ENCODE assay signal across 8 cellular contexts in genomic region chr22:29308791-29309262, GRCh38. TPM values are rescaled to one million over a fixed set of nuclear protein-coding genes. Genes with fewer than 3 reads are reported as not detected.
A peak's percentile ranks its signal among the peaks of the same experiment; 100 is the strongest.
DNase-seq lines count a peak whose midpoint lies in the region; ATAC-seq, FAIRE-seq and TF ChIP-seq lines count a peak whose summit lies in the region.

No MANE protein-coding gene starts in this region.

- no peak overlapping the region for H2AFZ ChIP-seq in Karpas-422 (ENCODE audit: low read length)
- no peak overlapping the region for H2AFZ ChIP-seq in trophoblast cell (ENCODE audit: insufficient read depth, low read length, poor library complexity)

- no peak overlapping the region for H3K18ac ChIP-seq in trophoblast cell (ENCODE audit: low read length)

- H3K79me1 ChIP-seq in trophoblast cell (ENCODE audit: low read length), result peaks cover 14% of the 10 kb centered on the region

- no CpG with 5 or more reads among the region's 13 CpGs for WGBS in trophoblast cell (ENCODE audit: extremely low coverage, insufficient coverage, insufficient read length)

- TF ChIP-seq POLR2A in H54 (IDR thresholded peaks at IDR 0.05; ENCODE audit: low read depth, low read length), result no peak
- no peak for TF ChIP-seq POLR2A in erythroblast (IDR thresholded peaks at IDR 0.05; ENCODE audit: low read length)

- no peaks in the 10 kb centered on the region for H3K36me3 Mint-ChIP-seq in T-helper 17 cell (ENCODE audit: low read depth)

- H3K27me3 ChIP-seq in skeletal muscle tissue (ENCODE audit: control insufficient read depth in 3 of 3, insufficient read depth in 3 of 3, low read length in 3 of 3) (peaks cover 8 to 32% (median 11%) of the 10 kb centered on the region in 3 donors), Karpas-422 (ENCODE audit: low read length) (no peaks in the 10 kb centered on the region), trophoblast cell (ENCODE audit: insufficient read depth, low read length) (peaks cover 7% of the 10 kb centered on the region)

- no peak overlapping the region for H2AK5ac ChIP-seq in trophoblast cell (ENCODE audit: low read length)

- no peak overlapping the region for H2BK12ac ChIP-seq in trophoblast cell (ENCODE audit: low read length)

- no peak overlapping the region for H2BK120ac ChIP-seq in trophoblast cell (ENCODE audit: insufficient read depth, low read length, poor library complexity)

- H3K9me3 ChIP-seq in T-helper 17 cell (ENCODE audit: control insufficient read depth, low read length, poor library complexity, severe bottlenecking) (no peaks in the 10 kb centered on the region), skeletal muscle tissue (ENCODE audit: control insufficient read depth in 3 of 3, low read length in 3 of 3) (no peaks in the 10 kb centered on the region), Karpas-422 (ENCODE audit: low read length) (no peaks in the 10 kb centered on the region), trophoblast cell (ENCODE audit: insufficient read depth, low read depth, low read length) (peaks cover 3% of the 10 kb centered on the region)

- H3K14ac ChIP-seq in trophoblast cell (ENCODE audit: low read length), result no peak overlapping the region

- H3K4me2 ChIP-seq in Karpas-422 (ENCODE audit: low read depth, low read length, poor library complexity, severe bottlenecking) (no peak overlapping the region), trophoblast cell (ENCODE audit: low read length) (no peak overlapping the region)

- H3K4me3 Mint-ChIP-seq in T-helper 17 cell, result peak overlapping the region; percentile 69

- H3K4me3 ChIP-seq in skeletal muscle tissue (ENCODE audit: low read length in 3 of 3), result peak overlapping the region in 2 of 3 donors; percentile 30 to 54
- no peak overlapping the region for H3K4me3 ChIP-seq in Karpas-422 (ENCODE audit: low read length)
- H3K4me3 ChIP-seq in trophoblast cell (ENCODE audit: low read depth, low read length), result no peak overlapping the region

- H3K36me3 ChIP-seq in skeletal muscle tissue (ENCODE audit: control insufficient read depth in 3 of 3, insufficient read depth in 3 of 3, low read length in 3 of 3) (no peaks in the 10 kb centered on the region), Karpas-422 (ENCODE audit: insufficient read depth, low read length) (no peaks in the 10 kb centered on the region; the same call in 1 of the 2 replicates), trophoblast cell (ENCODE audit: control insufficient read depth in 1 of 2, insufficient read depth in 2 of 2, low read length in 2 of 2) (peaks cover 7 to 9% of the 10 kb centered on the region in 2 experiments)

- H4K91ac ChIP-seq in trophoblast cell (ENCODE audit: low read depth, low read length), result no peak overlapping the region

- H4K12ac ChIP-seq in trophoblast cell (ENCODE audit: low read depth, low read length), result no peak overlapping the region

- DNase-seq in H54 (ENCODE audit: insufficient read length, low spot score) (peak; percentile 82), T-helper 17 cell (no peak), erythroblast (lab: John Stamatoyannopoulos, UW) (peak; percentile 61 to 74), NCI-H2107 treated with DMSO at 0.1 percent for 48 hours (lab: John Stamatoyannopoulos, UW; ENCODE audit: unreplicated experiment) (no peak), Karpas-422 (no peak), trophoblast cell (no peak)
- DNase-seq in stimulated activated naive CD4-positive, alpha-beta T cell (lab: John Stamatoyannopoulos, UW), result no peak

- peaks cover 15% of the 10 kb centered on the region for H4K20me1 ChIP-seq in Karpas-422 (ENCODE audit: insufficient read depth, low read depth, low read length)

- H3K27me3 Mint-ChIP-seq in T-helper 17 cell, result peaks cover 19% of the 10 kb centered on the region

- peak overlapping the region; percentile 80 for H3K27ac Mint-ChIP-seq in T-helper 17 cell

- peak; percentile 67 for ATAC-seq in T-helper 17 cell

- H3K9me2 ChIP-seq in Karpas-422 (replicated peaks; ENCODE audit: insufficient read depth, low read length), result no peaks in the 10 kb centered on the region

- no peak overlapping the region for H3K4ac ChIP-seq in trophoblast cell (ENCODE audit: low read depth, low read length)

- peaks cover 24% of the 10 kb centered on the region for H3K4me1 Mint-ChIP-seq in T-helper 17 cell

- no peak overlapping the region for H4K8ac ChIP-seq in trophoblast cell (ENCODE audit: low read depth, low read length)

- H2BK5ac ChIP-seq in trophoblast cell (ENCODE audit: low read depth, low read length, poor library complexity), result no peak overlapping the region

- no peaks in the 10 kb centered on the region for H3K79me2 ChIP-seq in Karpas-422 (ENCODE audit: low read length)
- H3K79me2 ChIP-seq in trophoblast cell (ENCODE audit: control insufficient read depth, insufficient read depth, low read length, poor library complexity), result peaks cover 5% of the 10 kb centered on the region

- H3K4me1 ChIP-seq in skeletal muscle tissue (ENCODE audit: control insufficient read depth in 3 of 3, insufficient read depth in 3 of 3, low read length in 3 of 3), result peaks cover 50 to 62% (median 52%) of the 10 kb centered on the region in 3 donors
- H3K4me1 ChIP-seq in Karpas-422 (ENCODE audit: low read length), result peaks cover 9% of the 10 kb centered on the region
- H3K4me1 ChIP-seq in trophoblast cell (ENCODE audit: control insufficient read depth in 1 of 2, insufficient read depth in 2 of 2, low read length in 2 of 2), result peaks cover 25 to 33% of the 10 kb centered on the region in 2 experiments

- no peak overlapping the region for H3K23ac ChIP-seq in trophoblast cell (ENCODE audit: low read length)

- H3K27ac ChIP-seq in skeletal muscle tissue (ENCODE audit: low read depth, low read length) (no peak overlapping the region), Karpas-422 (ENCODE audit: low read length) (no peak overlapping the region), trophoblast cell (ENCODE audit: low read depth, low read length) (no peak overlapping the region)

- no peak for FAIRE-seq in H54 (lab: Jason Lieb, UNC)

- H3K9ac ChIP-seq in skeletal muscle tissue (ENCODE audit: low read depth in 1 of 3, low read length in 3 of 3) (peak overlapping the region in 2 of 3 donors; percentile 20 to 80), Karpas-422 (ENCODE audit: low read length) (no peak overlapping the region), trophoblast cell (ENCODE audit: low read length) (no peak overlapping the region)

RNA-seq across cellular contexts. Expression of gene GAS2L1, which starts 2.4 kb away (rescaled TPM):
- total RNA-seq in T-helper 17 cell, result 10 to 100 TPM in 1 of 2 donors, 1 to 10 TPM in 1; 2.5 to 32.6 TPM
- 3.1 TPM for total RNA-seq in skeletal muscle tissue
- total RNA-seq in Karpas-422 (2014; rRNA removed; shearing (Covaris generic); ENCODE audit: low replicate concordance), result not detected in 2 replicates
- 14.6 and 14.7 TPM in 2 replicates for polyA plus RNA-seq in trophoblast cell (2013)

RNA-seq across cellular contexts. Expression of gene RASL10A, which starts 6.7 kb away (rescaled TPM):
- total RNA-seq in T-helper 17 cell, result under 1 TPM in 1 of 2 donors, not detected in 1; 0.92 TPM
- under 0.01 TPM for total RNA-seq in skeletal muscle tissue
- total RNA-seq in Karpas-422 (2014; rRNA removed; shearing (Covaris generic); ENCODE audit: low replicate concordance), result 0.76 TPM in 1 of 2 replicates, not detected in the other
- polyA plus RNA-seq in trophoblast cell (2013), result 1.1 and 1.2 TPM in 2 replicates

RNA-seq across cellular contexts. Expression of gene EWSR1, which starts 40.8 kb away (rescaled TPM):
- total RNA-seq in T-helper 17 cell (100 to 1,000 TPM; 323 to 335 TPM), skeletal muscle tissue (84.5 TPM)
- total RNA-seq in Karpas-422 (2014; rRNA removed; shearing (Covaris generic); ENCODE audit: low replicate concordance), result 281 and 309 TPM in 2 replicates
- 256 and 260 TPM in 2 replicates for polyA plus RNA-seq in trophoblast cell (2013)

RNA-seq across cellular contexts. Expression of gene RHBDD3, which starts 41.0 kb away (rescaled TPM):
- total RNA-seq in T-helper 17 cell (10 to 100 TPM; 11.3 to 15.9 TPM), skeletal muscle tissue (6.8 TPM)
- 8.8 and 29.7 TPM in 2 replicates for total RNA-seq in Karpas-422 (2014; rRNA removed; shearing (Covaris generic); ENCODE audit: low replicate concordance)
- 25.9 and 28.0 TPM in 2 replicates for polyA plus RNA-seq in trophoblast cell (2013)

Comparison
In these comparisons a context has a peak if more than half of its experiments do, and no peak if none do; other contexts are left out.
1. DNase-seq: peak in H54 (single experiment) and erythroblast (2 of 2); none in T-helper 17 cell (0 of 3), NCI-H2107 treated with DMSO at 0.1 percent for 48 hours (single experiment), stimulated activated naive CD4-positive, alpha-beta T cell (0 of 6), Karpas-422 (single experiment) and trophoblast cell (0 of 2).
2. H3K4me3 ChIP-seq: peak in skeletal muscle tissue (2 of 3); none in Karpas-422 (single experiment) and trophoblast cell (single experiment).
3. H3K9ac ChIP-seq: peak in skeletal muscle tissue (2 of 3); none in Karpas-422 (single experiment) and trophoblast cell (single experiment).